Comparison of ENCODE assay signal across 9 cellular contexts in the genomic region with DNA sequence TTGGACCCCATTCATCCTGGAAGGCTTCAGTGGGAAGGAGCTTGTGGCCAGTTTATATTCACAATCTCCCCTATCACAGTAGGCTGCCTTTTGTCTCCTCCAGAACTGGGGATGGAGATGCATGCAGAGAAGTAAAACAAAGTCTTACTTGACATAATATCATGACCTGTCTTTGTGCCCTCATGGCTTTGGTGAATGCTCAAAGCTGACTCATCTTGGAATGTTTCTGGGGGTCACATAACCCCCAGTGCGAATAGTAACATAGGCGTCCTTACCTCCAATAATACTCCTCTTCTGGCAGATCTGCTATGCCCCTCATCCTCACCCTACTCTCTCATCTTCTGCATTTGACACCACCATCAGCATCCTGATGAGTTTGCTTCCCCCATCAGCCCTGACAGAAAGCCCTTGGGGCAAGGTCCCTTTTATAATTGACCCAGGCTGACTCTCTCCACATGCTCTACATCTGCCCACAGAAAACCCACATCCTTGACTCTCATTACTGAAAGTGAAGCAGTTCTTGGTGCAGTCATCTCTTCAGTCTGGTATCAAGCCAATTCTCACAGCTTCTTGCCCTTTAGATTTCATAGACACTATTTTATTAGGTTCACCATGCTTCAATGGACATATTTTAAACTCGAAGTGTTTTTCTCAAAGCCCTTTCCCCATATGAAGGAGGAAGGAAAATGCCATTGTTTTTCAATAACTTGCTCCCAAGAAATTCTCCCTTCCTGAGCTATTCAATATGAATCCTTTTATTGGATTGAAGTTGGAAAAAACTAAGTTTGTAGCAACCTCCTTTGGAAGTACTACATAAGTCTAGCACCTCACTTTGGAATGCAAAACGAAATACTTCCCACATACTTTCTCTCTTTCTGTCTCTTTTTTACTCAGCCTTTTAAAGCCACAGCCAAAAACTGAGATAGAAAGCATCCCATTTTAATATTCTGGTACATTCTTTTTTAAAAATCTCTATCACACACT. TPM values are rescaled to one million over a fixed set of nuclear protein-coding genes. Genes with fewer than 3 reads are reported as not detected.
DNase-seq lines count a peak whose midpoint lies in the region; ATAC-seq and TF ChIP-seq lines count a peak whose summit lies in the region.
"Had no signal": no experiment of that assay in that cellular context is flagged by ENCODE, and none has a peak within 500 bp of the region (broad histone marks: within the 10 kb centered on the region; RNA-seq: fewer than 3 reads in every experiment).

No MANE protein-coding gene starts in this region.

- ATAC-seq in activated T-cell treated with anti-CD3 and anti-CD28 coated beads, Interleukin-2, amount 50 U/mL, for 72 hours (replicated peaks in 1 of 2) = peak; percentile 55 to 66
- ATAC-seq in HG02884 (IDR thresholded peaks at IDR 0.05; ENCODE audit: unreplicated experiment) (peak; percentile 99), WTC11 (no peak)

- DNase-seq in activated T-cell treated with anti-CD3 and anti-CD28 coated beads, Interleukin-2, amount 50 U/mL, for 72 hours = no peak
- DNase-seq in activated T-cell treated with anti-CD3 and anti-CD28 coated beads, Interleukin-2, amount 50 U/mL, for 1 hour = no peak
- DNase-seq in WTC11 (ENCODE audit: low spot score) = no peak
- DNase-seq in NCI-H2196 (lab: John Stamatoyannopoulos, UW; ENCODE audit: unreplicated experiment) = no peak
- no peak for DNase-seq in NCI-H345 treated with DMSO at 0.1 percent for 48 hours (lab: John Stamatoyannopoulos, UW; ENCODE audit: unreplicated experiment)
- DNase-seq in amniotic stem cell (lab: John Stamatoyannopoulos, UW) = no peak
- no peak for DNase-seq in NCI-H1417 (lab: John Stamatoyannopoulos, UW)
- DNase-seq: MV-4-11 had no signal

- H3K9me3 Mint-ChIP-seq in activated T-cell treated with anti-CD3 and anti-CD28 coated beads, Interleukin-2, amount 50 U/mL, for 72 hours = no peaks in the 10 kb centered on the region
- H3K9me3 Mint-ChIP-seq in WTC11 = no peaks in the 10 kb centered on the region

- H3K4me3 Mint-ChIP-seq in activated T-cell treated with anti-CD3 and anti-CD28 coated beads, Interleukin-2, amount 50 U/mL, for 72 hours = no peak overlapping the region
- H3K4me3 Mint-ChIP-seq in WTC11 = no peak overlapping the region

- H3K4me1 Mint-ChIP-seq in activated T-cell treated with anti-CD3 and anti-CD28 coated beads, Interleukin-2, amount 50 U/mL, for 72 hours (ENCODE audit: low read depth) = peaks cover 6% of the 10 kb centered on the region
- peaks cover 67% of the 10 kb centered on the region for H3K4me1 Mint-ChIP-seq in WTC11

- peaks cover 12% of the 10 kb centered on the region for H3K27me3 Mint-ChIP-seq in activated T-cell treated with anti-CD3 and anti-CD28 coated beads, Interleukin-2, amount 50 U/mL, for 72 hours (ENCODE audit: low read depth)
- H3K27me3 Mint-ChIP-seq in WTC11 (ENCODE audit: low read depth) = no peaks in the 10 kb centered on the region

- TF ChIP-seq CTCF in WTC11 (IDR thresholded peaks at IDR 0.05) = no peak

- CTCF ChIA-PET in WTC11 (lab: Charles Lee) = no interaction called here

- POLR2A ChIA-PET in WTC11 (lab: Charles Lee) = no interaction called here

- H3K27ac Mint-ChIP-seq in activated T-cell treated with anti-CD3 and anti-CD28 coated beads, Interleukin-2, amount 50 U/mL, for 72 hours = no peak overlapping the region
- H3K27ac Mint-ChIP-seq in WTC11 = no peak overlapping the region

- no peaks in the 10 kb centered on the region for H3K36me3 Mint-ChIP-seq in activated T-cell treated with anti-CD3 and anti-CD28 coated beads, Interleukin-2, amount 50 U/mL, for 72 hours (ENCODE audit: insufficient read depth in 2 of 2)
- H3K36me3 Mint-ChIP-seq in WTC11 = no peaks in the 10 kb centered on the region

TF ChIP-seq in WTC11, 78 proteins besides CTCF, POLR2A, EP300 and RAD21:
- TF ChIP-seq TP53 (CRISPR knock-in tag; IDR thresholded peaks at IDR 0.05) = no peak
- TF ChIP-seq HMGXB4 (CRISPR knock-in tag; IDR thresholded peaks at IDR 0.05) = no peak
- TF ChIP-seq SMAD3 (CRISPR knock-in tag; IDR thresholded peaks at IDR 0.05; ENCODE audit: borderline replicate concordance) = no peak
- TF ChIP-seq, protein P1, sequence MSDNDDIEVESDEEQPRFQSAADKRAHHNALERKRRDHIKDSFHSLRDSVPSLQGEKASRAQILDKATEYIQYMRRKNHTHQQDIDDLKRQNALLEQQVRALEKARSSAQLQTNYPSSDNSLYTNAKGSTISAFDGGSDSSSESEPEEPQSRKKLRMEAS (CRISPR knock-in tag; IDR thresholded peaks at IDR 0.05) = no peak
- TF ChIP-seq HMGA2 (CRISPR knock-in tag; IDR thresholded peaks at IDR 0.05) = peak; percentile 33; the same call in 1 of the 2 replicates
- TF ChIP-seq EMX1 (CRISPR knock-in tag; IDR thresholded peaks at IDR 0.05) = no peak
TF ChIP-seq in WTC11: peak in this region for 1.

RNA-seq across cellular contexts. Expression of gene OSTN, which starts 36.6 kb away (rescaled TPM):
- total RNA-seq in activated T-cell treated with anti-CD3 and anti-CD28 coated beads, Interleukin-2, amount 50 U/mL, for 72 hours = not detected
- total RNA-seq in WTC11 (2021) = not detected in 3 replicates
